1 cellular context compared by ENCODE assay signal in genomic region chr20:33489495-33490022, GRCh38.
TF ChIP-seq lines count a peak whose summit lies in the region.

No MANE protein-coding gene starts in this region.

TF ChIP-seq in SK-N-SH, 30 proteins besides CTCF, POLR2A, EP300 and RAD21 (continued from another document):
- TF ChIP-seq USF1 (IDR thresholded peaks at IDR 0.05; ENCODE audit: borderline replicate concordance, low read depth) (peak; percentile 67; the same call in 1 of the 2 replicates), MEF2A (IDR thresholded peaks at IDR 0.05; ENCODE audit: borderline replicate concordance, low read depth) (no peak), JUND (IDR thresholded peaks at IDR 0.05) (no peak), FOSL2 (IDR thresholded peaks at IDR 0.05; ENCODE audit: borderline replicate concordance, low read depth) (no peak), TAF1 (IDR thresholded peaks at IDR 0.05; ENCODE audit: borderline replicate concordance, low read depth, low read length) (peak; percentile 56; the same call in 1 of the 2 replicates), ELF1 (IDR thresholded peaks at IDR 0.05) (peak; percentile 48; the same call in 1 of the 2 replicates), GATA2 (CRISPR knock-in tag; IDR thresholded peaks at IDR 0.05) (no peak), MAX (IDR thresholded peaks at IDR 0.05; ENCODE audit: low read depth) (peak; percentile 25), GABPA (IDR thresholded peaks at IDR 0.05; ENCODE audit: low read depth) (peak; percentile 39; the same call in 1 of the 2 replicates), MXI1 (IDR thresholded peaks at IDR 0.05; ENCODE audit: low read depth, low read length) (peak; percentile 73; the same call in 1 of the 2 replicates), CHD2 (IDR thresholded peaks at IDR 0.05; ENCODE audit: low read length, partially characterized antibody) (no peak), ZBTB33 (IDR thresholded peaks at IDR 0.05; ENCODE audit: borderline replicate concordance, low read depth) (no peak)
